11 cellular contexts compared by ENCODE assay signal in the genomic region with DNA sequence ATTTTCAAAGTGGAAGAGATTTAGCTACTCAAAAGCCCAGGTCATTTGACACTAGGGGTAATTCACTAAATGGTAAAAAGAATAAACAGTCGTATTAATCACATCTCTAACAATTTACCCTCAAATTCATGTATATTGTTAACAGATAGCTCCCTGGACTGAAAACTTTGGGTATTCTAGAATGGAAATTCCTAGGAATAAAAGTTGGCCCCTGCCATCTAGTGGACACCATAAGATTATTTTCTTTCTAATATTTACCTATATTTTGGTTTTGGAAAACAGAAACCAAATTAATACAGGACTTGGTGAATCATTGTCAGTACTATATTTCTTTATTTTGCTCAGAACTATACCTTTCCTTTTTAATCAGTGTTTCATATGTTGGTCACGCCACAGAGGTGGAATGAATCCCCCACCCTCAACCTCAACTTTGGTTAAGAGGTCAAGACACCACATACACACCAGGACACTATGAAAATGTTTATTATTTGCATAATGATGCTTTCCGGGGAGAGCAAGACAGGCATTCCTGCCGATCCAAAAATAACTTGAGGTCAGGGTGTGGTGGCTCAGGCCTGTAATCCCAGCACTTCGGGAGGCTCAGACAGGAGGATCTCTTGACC.
DNase-seq lines count a peak whose midpoint lies in the region; ATAC-seq and TF ChIP-seq lines count a peak whose summit lies in the region.
"Had no signal": no experiment of that assay in that cellular context is flagged by ENCODE, and none has a peak within 500 bp of the region (broad histone marks: within the 10 kb centered on the region; RNA-seq: fewer than 3 reads in every experiment).

No MANE protein-coding gene starts in this region.

- H3K9me3 Mint-ChIP-seq in MCF 10A (ENCODE audit: unreplicated experiment): peaks cover 6% of the 10 kb centered on the region
- H3K9me3 Mint-ChIP-seq: activated T-cell treated with anti-CD3 and anti-CD28 coated beads, Interleukin-2, amount 50 U/mL, for 72 hours had no signal

- H3K27me3 Mint-ChIP-seq in MCF 10A (ENCODE audit: insufficient read depth, unreplicated experiment): no peaks in the 10 kb centered on the region

- intact Hi-C loops in MCF 10A (cut with micrococcal nuclease): loop anchor here (1.0 to 2.0 kb wide), 3 partner anchors 145 to 861 kb away; no protein-coding TSS in a partner anchor
- intact Hi-C loops in breast epithelium (cut with DNase I; ENCODE audit: low total_unique reads): no loop called here
- intact Hi-C loops in Panc1 (cut with micrococcal nuclease; ENCODE audit: unreplicated experiment): loop anchor here (5.0 kb wide), 1 partner anchor 180 kb away; no protein-coding TSS in a partner anchor
- intact Hi-C loops in transverse colon (cut with DNase I; ENCODE audit: low total_unique reads): no loop called here

- TF ChIP-seq EP300 in transverse colon (IDR thresholded peaks at IDR 0.05; ENCODE audit: low read depth): no peak

- TF ChIP-seq POLR2A in breast epithelium (IDR thresholded peaks at IDR 0.05): no peak
- no peak for TF ChIP-seq POLR2A in transverse colon (IDR thresholded peaks at IDR 0.05)

- peak overlapping the region; percentile 35 for H3K27ac Mint-ChIP-seq in MCF 10A (ENCODE audit: low read depth, unreplicated experiment)
- H3K27ac Mint-ChIP-seq: activated T-cell treated with anti-CD3 and anti-CD28 coated beads, Interleukin-2, amount 50 U/mL, for 72 hours had no signal

- H3K27ac ChIP-seq in breast epithelium: no peak overlapping the region
- H3K27ac ChIP-seq in Panc1 (ENCODE audit: low read length): no peak overlapping the region
- H3K27ac ChIP-seq in transverse colon: no peak overlapping the region
- H3K27ac ChIP-seq: gastrocnemius medialis had no signal

- in situ Hi-C loops in Panc1 (cut with HindIII; ENCODE audit: low pct_unique_long_range_greater_than_20kb, low sequenced_read_pairs) (no loop called here), transverse colon (cut with MboI; ENCODE audit: low pct_ligation_motif_present in 1 of 4, low pct_unique_long_range_greater_than_20kb in 1 of 4, low sequenced_read_pairs in 3 of 4) (loop anchor here in 2 of 4 donors (25.0 kb wide), 1 partner anchor 170 kb away; no protein-coding TSS in a partner anchor)

- POLR2A ChIA-PET in MCF 10A (lab: Yijun Ruan, JAX) (no interaction called here), Panc1 (lab: Charles Lee) (no interaction called here)

- BruUV-seq in MCF 10A (replicated peaks; lab: Mats Ljungman, UMichigan) (no TSS peak), Panc1 (replicated peaks; lab: Mats Ljungman, UMichigan) (no TSS peak)

- TF ChIP-seq CTCF in MCF 10A (IDR thresholded peaks at IDR 0.05; ENCODE audit: unreplicated experiment) (peak; percentile 25), breast epithelium (IDR thresholded peaks at IDR 0.05) (peak in 1 of 3 donors; percentile 15), Panc1 (IDR thresholded peaks at IDR 0.05) (peak; percentile 39; the same call in 1 of the 2 replicates), transverse colon (IDR thresholded peaks at IDR 0.05) (peak in 3 of 5 experiments; percentile 13 to 21 (median 17))

- H3K36me3 Mint-ChIP-seq in MCF 10A (ENCODE audit: insufficient read depth, unreplicated experiment): no peaks in the 10 kb centered on the region

- H3K36me3 ChIP-seq in breast epithelium (no peaks in the 10 kb centered on the region), Panc1 (ENCODE audit: control insufficient read depth, insufficient read depth, low read length) (no peaks in the 10 kb centered on the region), transverse colon (no peaks in the 10 kb centered on the region)
- H3K36me3 ChIP-seq: gastrocnemius medialis had no signal

- DNase-seq in MCF 10A (ENCODE audit: unreplicated experiment) (peak; percentile 33), breast epithelium (ENCODE audit: low spot score in 2 of 2) (no peak), Panc1 (ENCODE audit: low read depth, low spot score) (no peak), hepatic stellate cell (ENCODE audit: low spot score) (peak; percentile 2), transverse colon (no peak), NCI-H128 (lab: John Stamatoyannopoulos, UW; ENCODE audit: unreplicated experiment) (no peak)
- no peak for DNase-seq in activated effector memory CD4-positive, alpha-beta T cell treated with Interleukin-2 at 50 U/mL for 16 hours
- DNase-seq: activated T-cell treated with anti-CD3 and anti-CD28 coated beads, Interleukin-2, amount 50 U/mL, for 72 hours; gastrocnemius medialis; right cardiac atrium had no signal

- H3K9me3 ChIP-seq in breast epithelium (no peaks in the 10 kb centered on the region), Panc1 (ENCODE audit: control insufficient read depth, insufficient read depth, low read depth, low read length) (no peaks in the 10 kb centered on the region), transverse colon (no peaks in the 10 kb centered on the region)
- H3K9me3 ChIP-seq: gastrocnemius medialis had no signal

- H3K4me3 Mint-ChIP-seq in MCF 10A (ENCODE audit: unreplicated experiment): no peak overlapping the region
- H3K4me3 Mint-ChIP-seq: activated T-cell treated with anti-CD3 and anti-CD28 coated beads, Interleukin-2, amount 50 U/mL, for 72 hours had no signal

- H3K4me1 ChIP-seq in breast epithelium (no peaks in the 10 kb centered on the region), Panc1 (ENCODE audit: control insufficient read depth, insufficient read depth, low read length) (no peaks in the 10 kb centered on the region), transverse colon (no peaks in the 10 kb centered on the region)
- H3K4me1 ChIP-seq: gastrocnemius medialis had no signal

- 42% methylated on average over 5 of the region's 5 CpGs; no CpG with 5 or more reads in 1 of the 2 donors for WGBS in transverse colon (ENCODE audit: low coverage in 1 of 2), 2 donors

- H3K27me3 ChIP-seq in breast epithelium: peaks cover 0 to 20% of the 10 kb centered on the region in 2 donors
- no peaks in the 10 kb centered on the region for H3K27me3 ChIP-seq in Panc1 (ENCODE audit: control insufficient read depth, insufficient read depth, low read length)
- no peaks in the 10 kb centered on the region for H3K27me3 ChIP-seq in transverse colon
- H3K27me3 ChIP-seq: gastrocnemius medialis had no signal

- H3K4me1 Mint-ChIP-seq in MCF 10A (ENCODE audit: insufficient read depth, unreplicated experiment): no peaks in the 10 kb centered on the region

- CTCF ChIA-PET in MCF 10A (lab: Yijun Ruan, JAX): interaction anchor here (0.7 to 5.1 kb wide), 19 partner anchors 12 to 863 kb away, joined by 3 to 60 read pairs (median 3); a partner anchor contains a TSS
- CTCF ChIA-PET in Panc1 (lab: Charles Lee): no interaction called here

- ATAC-seq in Panc1 (no peak), HG02588 (IDR thresholded peaks at IDR 0.05; ENCODE audit: unreplicated experiment) (no peak)
- ATAC-seq: activated T-cell treated with anti-CD3 and anti-CD28 coated beads, Interleukin-2, amount 50 U/mL, for 72 hours; gastrocnemius medialis; right cardiac atrium had no signal

- H3K4me3 ChIP-seq in breast epithelium (no peak overlapping the region), Panc1 (ENCODE audit: low read depth in 2 of 2, low read length in 2 of 2) (no peak overlapping the region), transverse colon (no peak overlapping the region)
- H3K4me3 ChIP-seq: gastrocnemius medialis had no signal

Comparison
In these comparisons a context has a peak if more than half of its experiments do, and no peak if none do; other contexts are left out.
1. DNase-seq: peak in MCF 10A (single experiment) and hepatic stellate cell (single experiment); none in breast epithelium (0 of 2), Panc1 (single experiment), transverse colon (single experiment), NCI-H128 (single experiment) and activated effector memory CD4-positive, alpha-beta T cell treated with Interleukin-2 at 50 U/mL for 16 hours (single experiment).
2. intact Hi-C loops: an anchor here in MCF 10A (1.0 to 2.0 kb wide) and Panc1 (5.0 kb wide); none called in breast epithelium and transverse colon.